Comparison of ENCODE assay signal across 14 cellular contexts in genomic region chr16:2480948-2481347, GRCh38. TPM values are rescaled to one million over a fixed set of nuclear protein-coding genes. Genes with fewer than 3 reads are reported as not detected.
"Had no signal": no experiment of that assay in that cellular context is flagged by ENCODE, and none has a peak within 500 bp of the region (broad histone marks: within the 10 kb centered on the region; RNA-seq: fewer than 3 reads in every experiment).

No MANE protein-coding gene starts in this region.

- H3K36me3 ChIP-seq: esophagus squamous epithelium, neural progenitor cell, ovary had no signal

- H3K9me3 ChIP-seq: esophagus squamous epithelium, ovary, tibial nerve had no signal

- H3K9me3 Mint-ChIP-seq: activated CD4-positive, alpha-beta T cell treated with anti-CD3 and anti-CD28 coated beads, Interleukin-2, amount 10 ng/mL, durations not matched to agents 24 days and 14 days; neural progenitor cell; WTC11 had no signal

- H3K4me3 Mint-ChIP-seq: activated CD4-positive, alpha-beta T cell treated with anti-CD3 and anti-CD28 coated beads, Interleukin-2, amount 10 ng/mL, durations not matched to agents 24 days and 14 days; activated naive CD8-positive, alpha-beta T cell; neural progenitor cell; T-helper 17 cell; WTC11 had no signal

- DNase-seq: activated CD4-positive, alpha-beta T cell treated with anti-CD3 and anti-CD28 coated beads, Interleukin-2, amount 10 ng/mL, durations not matched to agents 24 days and 14 days; amygdala; esophagus squamous epithelium; foreskin fibroblast; kidney glomerular epithelial cell; ovary; SIG-M5; stimulated activated CD4-positive, alpha-beta T cell treated with anti-CD3 and anti-CD28 coated beads, Interleukin-4, amount 100 ng/mL, for 4 hours; T-helper 17 cell had no signal

- H3K27ac ChIP-seq: esophagus squamous epithelium, neural progenitor cell, ovary, tibial nerve had no signal

- H3K27me3 ChIP-seq: esophagus squamous epithelium, ovary, tibial nerve had no signal

- H3K27me3 Mint-ChIP-seq: activated naive CD8-positive, alpha-beta T cell; T-helper 17 cell had no signal

- H3K4me3 ChIP-seq: esophagus squamous epithelium, neural progenitor cell, ovary, tibial nerve had no signal

- H3K27ac Mint-ChIP-seq: activated CD4-positive, alpha-beta T cell treated with anti-CD3 and anti-CD28 coated beads, Interleukin-2, amount 10 ng/mL, durations not matched to agents 24 days and 14 days; activated naive CD8-positive, alpha-beta T cell; neural progenitor cell; T-helper 17 cell had no signal

- H3K36me3 Mint-ChIP-seq: activated naive CD8-positive, alpha-beta T cell; neural progenitor cell; WTC11 had no signal

- ATAC-seq: T-helper 17 cell, WTC11 had no signal

RNA-seq across cellular contexts. Expression of gene NTN3, which starts 9.9 kb away (rescaled TPM):
- total RNA-seq: activated CD4-positive, alpha-beta T cell treated with anti-CD3 and anti-CD28 coated beads, Interleukin-2, amount 10 ng/mL, durations not matched to agents 24 days and 14 days; activated CD8-positive, alpha-beta memory T cell treated with anti-CD3 and anti-CD28 coated beads for 36 hours; T-helper 17 cell had no signal
